ENCODE assay signal across 1 cellular context in genomic region chr1:228860911-228861829, GRCh38.
TF ChIP-seq lines count a peak whose summit lies in the region.

No MANE protein-coding gene starts in this region.

TF ChIP-seq in HepG2, 621 proteins besides CTCF, POLR2A, EP300 and RAD21 (continued from another document and continues in another):
- TF ChIP-seq BCL3 (CRISPR knock-in tag; IDR thresholded peaks at IDR 0.05): no peak
- TF ChIP-seq KDM6A (CRISPR knock-in tag; IDR thresholded peaks at IDR 0.05; ENCODE audit: low read depth): peak; percentile 52; the same call in 1 of the 2 replicates
- TF ChIP-seq CENPBD1 (CRISPR knock-in tag; IDR thresholded peaks at IDR 0.05; ENCODE audit: borderline replicate concordance, low read depth): no peak
- no peak for TF ChIP-seq TAF15 (IDR thresholded peaks at IDR 0.05; ENCODE audit: low read depth, low read length, poor library complexity, severe bottlenecking)
- TF ChIP-seq ZBTB46 (CRISPR knock-in tag; IDR thresholded peaks at IDR 0.05; ENCODE audit: borderline replicate concordance): no peak
- TF ChIP-seq ZBTB2 (CRISPR knock-in tag; IDR thresholded peaks at IDR 0.05; ENCODE audit: low read depth): no peak
- no peak for TF ChIP-seq ZNF414 (CRISPR knock-in tag; IDR thresholded peaks at IDR 0.05)
- no peak for TF ChIP-seq BRD4 (CRISPR knock-in tag; IDR thresholded peaks at IDR 0.05)
- no peak for TF ChIP-seq E2F1 (CRISPR knock-in tag; IDR thresholded peaks at IDR 0.05)
- TF ChIP-seq HNRNPUL1 (IDR thresholded peaks at IDR 0.05; ENCODE audit: low read depth, low read length): no peak
- no peak for TF ChIP-seq RORA (CRISPR knock-in tag; IDR thresholded peaks at IDR 0.05)
- peak; percentile 74 for TF ChIP-seq PPARG (CRISPR knock-in tag; conservative IDR thresholded peaks at IDR 0.05)
- TF ChIP-seq KLF15 (CRISPR knock-in tag; IDR thresholded peaks at IDR 0.05; ENCODE audit: borderline replicate concordance): no peak
- TF ChIP-seq CEBPG (CRISPR knock-in tag; IDR thresholded peaks at IDR 0.05): peak; percentile 77
- no peak for TF ChIP-seq RBM39 (IDR thresholded peaks at IDR 0.05; ENCODE audit: low read depth, low read length, poor library complexity, severe bottlenecking)
- TF ChIP-seq TSC22D2 (CRISPR knock-in tag; IDR thresholded peaks at IDR 0.05; ENCODE audit: borderline replicate concordance): no peak
- TF ChIP-seq NR2C2 (CRISPR knock-in tag; IDR thresholded peaks at IDR 0.05; ENCODE audit: borderline replicate concordance): peak; percentile 49; the same call in 1 of the 2 replicates
- TF ChIP-seq GMEB2 (CRISPR knock-in tag; IDR thresholded peaks at IDR 0.05; ENCODE audit: low read depth): no peak
- TF ChIP-seq ZNF891 (CRISPR knock-in tag; IDR thresholded peaks at IDR 0.05): no peak
- TF ChIP-seq RAD51 (IDR thresholded peaks at IDR 0.05; ENCODE audit: borderline replicate concordance): no peak
- TF ChIP-seq FOXA3 (CRISPR knock-in tag; IDR thresholded peaks at IDR 0.05): peak; percentile 83
- peak; percentile 73 for TF ChIP-seq NFKBIZ (CRISPR knock-in tag; IDR thresholded peaks at IDR 0.05)
- no peak; the same call in 1 of the 2 replicates for TF ChIP-seq ZNF646 (CRISPR knock-in tag; IDR thresholded peaks at IDR 0.05)
- no peak for TF ChIP-seq ZBTB49 (CRISPR knock-in tag; IDR thresholded peaks at IDR 0.05; ENCODE audit: borderline replicate concordance)
- no peak for TF ChIP-seq ZNF782 (CRISPR knock-in tag; IDR thresholded peaks at IDR 0.05; ENCODE audit: borderline replicate concordance)
- TF ChIP-seq MLXIP (CRISPR knock-in tag; IDR thresholded peaks at IDR 0.05; ENCODE audit: borderline replicate concordance): no peak
- no peak for TF ChIP-seq LCORL (IDR thresholded peaks at IDR 0.05)
- no peak for TF ChIP-seq LCORL (CRISPR knock-in tag; IDR thresholded peaks at IDR 0.05)
- peak; percentile 71; the same call in 1 of the 2 replicates for TF ChIP-seq ZNF580 (CRISPR knock-in tag; IDR thresholded peaks at IDR 0.05; ENCODE audit: borderline replicate concordance, low read depth)
- TF ChIP-seq YEATS4 (CRISPR knock-in tag; IDR thresholded peaks at IDR 0.05; ENCODE audit: borderline replicate concordance): no peak
- TF ChIP-seq GTF2F1 (IDR thresholded peaks at IDR 0.05; ENCODE audit: low read length): no peak
- TF ChIP-seq HOXA5 (CRISPR knock-in tag; IDR thresholded peaks at IDR 0.05): 0 out of 2 replicates have a peak, but pooled peaks have one; percentile 36
- no peak for TF ChIP-seq NFE2L1 (CRISPR knock-in tag; IDR thresholded peaks at IDR 0.05; ENCODE audit: borderline replicate concordance)
- no peak for TF ChIP-seq CBX1 (IDR thresholded peaks at IDR 0.05; ENCODE audit: low read depth)
- no peak for TF ChIP-seq BORCS8-MEF2B (CRISPR knock-in tag; IDR thresholded peaks at IDR 0.05)
